23 cellular contexts compared by ENCODE assay signal in genomic region chr11:69908511-69909220, GRCh38.
"Had no signal": no experiment of that assay in that cellular context is flagged by ENCODE, and none has a peak within 500 bp of the region (broad histone marks: within the 10 kb centered on the region; RNA-seq: fewer than 3 reads in every experiment).

No MANE protein-coding gene starts in this region.

- H3K9me3 ChIP-seq: gastroesophageal sphincter, pancreas, psoas muscle, stomach, thyroid gland, upper lobe of left lung had no signal

- H3K36me3 ChIP-seq: gastroesophageal sphincter, pancreas, stomach, thyroid gland, upper lobe of left lung had no signal

- H3K27ac Mint-ChIP-seq: activated naive CD4-positive, alpha-beta T cell treated with anti-CD3 and anti-CD28 coated beads for 36 hours; activated naive CD8-positive, alpha-beta T cell treated with anti-CD3 and anti-CD28 coated beads for 36 hours; activated T-helper 1 cell treated with anti-CD3 and anti-CD28 coated beads, Interleukin-12 subunit alpha, Interleukin-12 subunit beta, Interleukin-2, Interleukin-4 antibody, amounts not matched to agents 30 ng/mL and 10 ng/mL and 1 ng/mL, durations not matched to agents 14 hours and 24 hours and 36 hours; stimulated activated naive B cell treated with anti-CD40 and anti-IgM and Interleukin-4, amounts not matched to agents 10 μg/mL and 1 μg/mL and 100 μg/mL, for 72 hours had no signal

- H3K9me3 Mint-ChIP-seq: activated naive CD4-positive, alpha-beta T cell treated with anti-CD3 and anti-CD28 coated beads for 36 hours; activated naive CD8-positive, alpha-beta T cell treated with anti-CD3 and anti-CD28 coated beads for 36 hours; activated T-helper 1 cell treated with anti-CD3 and anti-CD28 coated beads, Interleukin-12 subunit alpha, Interleukin-12 subunit beta, Interleukin-2, Interleukin-4 antibody, amounts not matched to agents 30 ng/mL and 10 ng/mL and 1 ng/mL, durations not matched to agents 14 hours and 24 hours and 36 hours; nephron; stimulated activated naive B cell treated with anti-CD40 and anti-IgM and Interleukin-4, amounts not matched to agents 10 μg/mL and 1 μg/mL and 100 μg/mL, for 72 hours had no signal

- ATAC-seq: activated CD4-positive, CD25-positive, alpha-beta regulatory T cell treated with anti-CD3 and anti-CD28 coated beads, Interleukin-2, amount 50 U/mL, for 24 hours; gastroesophageal sphincter; left lobe of liver; pancreas; stimulated activated naive B cell treated with anti-CD40 and anti-IgM and Interleukin-4, amounts not matched to agents 10 μg/mL and 1 μg/mL and 100 μg/mL, for 72 hours had no signal

- DNase-seq: activated CD4-positive, alpha-beta T cell treated with anti-CD3 and anti-CD28 coated beads for 48 hours; activated CD4-positive, alpha-beta T cell treated with anti-CD3 and anti-CD28 coated beads, Interleukin-2, amount 50 U/mL, for 48 hours; activated CD8-positive, alpha-beta memory T cell treated with anti-CD3 and anti-CD28 coated beads for 24 hours; activated naive CD4-positive, alpha-beta T cell treated with anti-CD3 and anti-CD28 coated beads for 36 hours; activated naive CD8-positive, alpha-beta T cell treated with anti-CD3 and anti-CD28 coated beads for 36 hours; caudate nucleus; hypothalamus; kidney glomerular epithelial cell; stimulated activated CD4-positive, alpha-beta T cell treated with anti-CD3 and anti-CD28 coated beads, Interleukin-15, amount 100 ng/mL, for 24 hours; stimulated activated CD4-positive, alpha-beta T cell treated with anti-CD3 and anti-CD28 coated beads, Interleukin-2, amount 100 ng/mL, for 24 hours; stimulated activated naive B cell treated with anti-CD40 and anti-IgM and Interleukin-4, amounts not matched to agents 10 μg/mL and 1 μg/mL and 100 μg/mL, for 72 hours; stomach; thyroid gland; upper lobe of left lung had no signal

- H3K27me3 ChIP-seq: pancreas, thyroid gland had no signal

- H3K4me1 Mint-ChIP-seq: activated naive CD8-positive, alpha-beta T cell treated with anti-CD3 and anti-CD28 coated beads for 36 hours had no signal

- H3K4me3 ChIP-seq: gastroesophageal sphincter, pancreas, psoas muscle, smooth muscle cell, stomach, thyroid gland, upper lobe of left lung had no signal

- H3K36me3 Mint-ChIP-seq: activated naive CD8-positive, alpha-beta T cell treated with anti-CD3 and anti-CD28 coated beads for 36 hours; stimulated activated naive B cell treated with anti-CD40 and anti-IgM and Interleukin-4, amounts not matched to agents 10 μg/mL and 1 μg/mL and 100 μg/mL, for 72 hours had no signal

- H3K4me2 ChIP-seq: smooth muscle cell had no signal

- H3K4me3 Mint-ChIP-seq: activated naive CD4-positive, alpha-beta T cell treated with anti-CD3 and anti-CD28 coated beads for 36 hours; activated naive CD8-positive, alpha-beta T cell treated with anti-CD3 and anti-CD28 coated beads for 36 hours; activated T-helper 1 cell treated with anti-CD3 and anti-CD28 coated beads, Interleukin-12 subunit alpha, Interleukin-12 subunit beta, Interleukin-2, Interleukin-4 antibody, amounts not matched to agents 30 ng/mL and 10 ng/mL and 1 ng/mL, durations not matched to agents 14 hours and 24 hours and 36 hours; nephron; stimulated activated naive B cell treated with anti-CD40 and anti-IgM and Interleukin-4, amounts not matched to agents 10 μg/mL and 1 μg/mL and 100 μg/mL, for 72 hours had no signal

- H3K27ac ChIP-seq: gastroesophageal sphincter, pancreas, psoas muscle, stomach, thyroid gland, upper lobe of left lung, VCaP had no signal

- H3K4me1 ChIP-seq: gastroesophageal sphincter, pancreas, upper lobe of left lung had no signal
